12 cellular contexts compared by ENCODE assay signal in genomic region chr3:111608378-111608777, GRCh38. TPM values are rescaled to one million over a fixed set of nuclear protein-coding genes. Genes with fewer than 3 reads are reported as not detected.
DNase-seq lines count a peak whose midpoint lies in the region; ATAC-seq and TF ChIP-seq lines count a peak whose summit lies in the region.
"Had no signal": no experiment of that assay in that cellular context is flagged by ENCODE, and none has a peak within 500 bp of the region (broad histone marks: within the 10 kb centered on the region; RNA-seq: fewer than 3 reads in every experiment).

No MANE protein-coding gene starts in this region.

- H3K27ac Mint-ChIP-seq in activated B cell treated with CpG ODN at 0.5 μM for 24 hours: peak overlapping the region; percentile 25
- peak overlapping the region; percentile 93 to 96 for H3K27ac Mint-ChIP-seq in natural killer cell treated with Interleukin-12 subunit alpha and Interleukin-12 subunit beta and Interleukin-15 and Interleukin-18, amount 100 ng/mL, for 72 hours
- H3K27ac Mint-ChIP-seq: naive B cell had no signal

- TF ChIP-seq CTCF in activated B cell treated with CpG ODN at 0.5 μM for 24 hours (IDR thresholded peaks at IDR 0.05): no peak

- CTCF ChIA-PET in activated B cell treated with CpG ODN at 0.5 μM for 24 hours (lab: Charles Lee): interaction anchor here (0.7 kb wide), 1 partner anchor 8 kb away, joined by 3 read pairs; no protein-coding TSS in a partner anchor

- no peaks in the 10 kb centered on the region for H3K9me3 Mint-ChIP-seq in activated B cell treated with CpG ODN at 0.5 μM for 24 hours
- H3K9me3 Mint-ChIP-seq in natural killer cell treated with Interleukin-12 subunit alpha and Interleukin-12 subunit beta and Interleukin-15 and Interleukin-18, amount 100 ng/mL, for 72 hours: peaks cover 7% of the 10 kb centered on the region
- H3K9me3 Mint-ChIP-seq: naive B cell had no signal

- DNase-seq in activated B cell treated with CpG ODN at 0.5 μM for 24 hours (no peak), NCI-H1417 treated with DMSO at 0.1 percent for 48 hours (lab: John Stamatoyannopoulos, UW) (no peak)
- DNase-seq in natural killer cell treated with Interleukin-12 subunit alpha and Interleukin-12 subunit beta and Interleukin-15 and Interleukin-18, amount 100 ng/mL, for 72 hours (ENCODE audit: low spot score): no peak
- DNase-seq in activated effector memory CD4-positive, alpha-beta T cell treated with Interleukin-2 at 50 U/mL for 16 hours: no peak
- DNase-seq: hippocampal formation, left ventricle myocardium superior, naive B cell, NCI-H1105 treated with DMSO at 0.1 percent for 48 hours, NCI-H226 had no signal

- POLR2A ChIA-PET in activated B cell treated with CpG ODN at 0.5 μM for 24 hours (lab: Charles Lee): no interaction called here

- peak; percentile 48 for ATAC-seq in GM18498 (IDR thresholded peaks at IDR 0.05; ENCODE audit: unreplicated experiment)
- peak; percentile 48 for ATAC-seq in GM21381 (IDR thresholded peaks at IDR 0.05; ENCODE audit: unreplicated experiment)
- no peak for ATAC-seq in activated B cell treated with CpG ODN at 0.5 μM for 24 hours (ENCODE audit: low read depth)
- peak; percentile 78 to 82 for ATAC-seq in natural killer cell treated with Interleukin-12 subunit alpha and Interleukin-12 subunit beta and Interleukin-15 and Interleukin-18, amount 100 ng/mL, for 72 hours
- ATAC-seq in HG02571 (IDR thresholded peaks at IDR 0.05; ENCODE audit: unreplicated experiment): no peak
- ATAC-seq: left ventricle myocardium superior had no signal

- H3K4me3 Mint-ChIP-seq in activated B cell treated with CpG ODN at 0.5 μM for 24 hours: no peak overlapping the region
- peak overlapping the region; percentile 61 for H3K4me3 Mint-ChIP-seq in natural killer cell treated with Interleukin-12 subunit alpha and Interleukin-12 subunit beta and Interleukin-15 and Interleukin-18, amount 100 ng/mL, for 72 hours
- H3K4me3 Mint-ChIP-seq: naive B cell had no signal

- no peaks in the 10 kb centered on the region for H3K27me3 Mint-ChIP-seq in activated B cell treated with CpG ODN at 0.5 μM for 24 hours
- no peaks in the 10 kb centered on the region for H3K27me3 Mint-ChIP-seq in natural killer cell treated with Interleukin-12 subunit alpha and Interleukin-12 subunit beta and Interleukin-15 and Interleukin-18, amount 100 ng/mL, for 72 hours
- H3K27me3 Mint-ChIP-seq: naive B cell had no signal

- H3K36me3 Mint-ChIP-seq in activated B cell treated with CpG ODN at 0.5 μM for 24 hours (ENCODE audit: low read depth): peaks cover 25% of the 10 kb centered on the region
- H3K36me3 Mint-ChIP-seq in natural killer cell treated with Interleukin-12 subunit alpha and Interleukin-12 subunit beta and Interleukin-15 and Interleukin-18, amount 100 ng/mL, for 72 hours: peaks cover 64% of the 10 kb centered on the region
- H3K36me3 Mint-ChIP-seq: naive B cell had no signal

- intact Hi-C loops in activated B cell treated with CpG ODN at 0.5 μM for 24 hours (cut with micrococcal nuclease): no loop called here

- H3K4me1 Mint-ChIP-seq in activated B cell treated with CpG ODN at 0.5 μM for 24 hours: peaks cover 58% of the 10 kb centered on the region
- peaks cover 72 to 96% of the 10 kb centered on the region in 2 donors for H3K4me1 Mint-ChIP-seq in natural killer cell treated with Interleukin-12 subunit alpha and Interleukin-12 subunit beta and Interleukin-15 and Interleukin-18, amount 100 ng/mL, for 72 hours (ENCODE audit: low read depth in 2 of 2)

RNA-seq across cellular contexts. Expression of gene ZBED2, which starts 13.2 kb away (rescaled TPM):
- 4.6 and 5.3 TPM in 2 replicates for total RNA-seq in activated B cell treated with CpG ODN at 0.5 μM for 24 hours
- 10 to 100 TPM in 1 of 2 donors, 1 to 10 TPM in 1; 5.7 to 70.2 TPM for total RNA-seq in natural killer cell treated with Interleukin-12 subunit alpha and Interleukin-12 subunit beta and Interleukin-15 and Interleukin-18, amount 100 ng/mL, for 72 hours
- total RNA-seq: left ventricle myocardium superior had no signal

Comparison
In these comparisons a context has a peak if more than half of its experiments do, and no peak if none do; other contexts are left out.
1. ATAC-seq: peak in GM18498 (single experiment), GM21381 (single experiment) and natural killer cell treated with Interleukin-12 subunit alpha and Interleukin-12 subunit beta and Interleukin-15 and Interleukin-18, amount 100 ng/mL, for 72 hours (2 of 2); none in activated B cell treated with CpG ODN at 0.5 μM for 24 hours (single experiment) and HG02571 (single experiment).